Comparison of ENCODE assay signal across 10 cellular contexts in genomic region chr19:36420961-36421748, GRCh38. TPM values are rescaled to one million over a fixed set of nuclear protein-coding genes. Genes with fewer than 3 reads are reported as not detected.
DNase-seq lines count a peak whose midpoint lies in the region; ATAC-seq and TF ChIP-seq lines count a peak whose summit lies in the region.
"Had no signal": no experiment of that assay in that cellular context is flagged by ENCODE, and none has a peak within 500 bp of the region (broad histone marks: within the 10 kb centered on the region; RNA-seq: fewer than 3 reads in every experiment).

No MANE protein-coding gene starts in this region.

- H3K27me3 ChIP-seq in A673 (replicated peaks; ENCODE audit: insufficient read depth, low read depth, low read length, poor library complexity), result peaks cover 16% of the 10 kb centered on the region

- no peak overlapping the region for H3K27ac ChIP-seq in A673 (ENCODE audit: low read depth, low read length, poor library complexity, severe bottlenecking)

- TF ChIP-seq CTCF in A673 (conservative IDR thresholded peaks at IDR 0.05; ENCODE audit: low read depth, low read length) (no peak), osteocyte (IDR thresholded peaks at IDR 0.05) (no peak)

- no TSS peak for BruUV-seq in A673 (replicated peaks; lab: Mats Ljungman, UMichigan)

- no peaks in the 10 kb centered on the region for H3K4me1 ChIP-seq in A673 (ENCODE audit: insufficient read depth, low read length, poor library complexity, severe bottlenecking)

- peaks cover 29 to 34% (median 32%) of the 10 kb centered on the region in 3 donors for H3K27me3 Mint-ChIP-seq in naive B cell
- H3K27me3 Mint-ChIP-seq in osteocyte (ENCODE audit: unreplicated experiment), result no peaks in the 10 kb centered on the region

- H3K4me3 ChIP-seq in A673 (ENCODE audit: low read depth, low read length, poor library complexity, severe bottlenecking), result peak overlapping the region; percentile 30
- H3K4me3 ChIP-seq: GM12878 had no signal

- H3K4me3 Mint-ChIP-seq in naive B cell (peak overlapping the region; percentile 50 to 88 (median 65)), osteocyte (ENCODE audit: unreplicated experiment) (no peak overlapping the region)

- CTCF ChIA-PET in A673 (lab: Charles Lee), result no interaction called here

- ATAC-seq in esophagus mucosa (peak; percentile 24), naive B cell (ENCODE audit: low read depth in 2 of 2) (no peak)
- ATAC-seq: GM12878, left colon had no signal

- peaks cover 0 to 32% (median 9%) of the 10 kb centered on the region in 7 donors for H3K9me3 Mint-ChIP-seq in naive B cell
- H3K9me3 Mint-ChIP-seq in osteocyte (ENCODE audit: unreplicated experiment), result peaks cover 14% of the 10 kb centered on the region

- H3K4me1 Mint-ChIP-seq in naive B cell (peaks cover 11 to 32% (median 31%) of the 10 kb centered on the region in 3 donors), osteocyte (ENCODE audit: unreplicated experiment) (peaks cover 19% of the 10 kb centered on the region)

- no peaks in the 10 kb centered on the region for H3K36me3 ChIP-seq in A673 (ENCODE audit: insufficient read depth, low read length, poor library complexity, severe bottlenecking)

- intact Hi-C loops in A673 (cut with micrococcal nuclease; ENCODE audit: unreplicated experiment), result no loop called here

- peak; percentile 33 for DNase-seq in A673 (ENCODE audit: low spot score)
- peak; percentile 91 for DNase-seq in NCI-H2227 (lab: John Stamatoyannopoulos, UW; ENCODE audit: unreplicated experiment)
- DNase-seq in naive B cell, result no peak
- DNase-seq in GDM1 (lab: John Stamatoyannopoulos, UW), result no peak
- DNase-seq in stimulated activated CD4-positive, alpha-beta T cell treated with anti-CD3 and anti-CD28 coated beads, Interleukin-2, amount 100 ng/mL, for 48 hours, result no peak
- no peak for DNase-seq in osteocyte (ENCODE audit: extremely low spot score, unreplicated experiment)
- no peak for DNase-seq in activated CD4-positive, alpha-beta T cell treated with anti-CD3 and anti-CD28 coated beads for 1 hour
- DNase-seq: left colon had no signal

- POLR2A ChIA-PET in A673 (lab: Charles Lee; ENCODE audit: low non-redundant PET), result no interaction called here

- H3K9me3 ChIP-seq in A673 (ENCODE audit: low read depth, low read length, poor library complexity, severe bottlenecking), result peaks cover 21% of the 10 kb centered on the region

- H3K27ac Mint-ChIP-seq in naive B cell (peak overlapping the region in 1 of 6 donors; percentile 24), osteocyte (ENCODE audit: unreplicated experiment) (no peak overlapping the region)

- H3K36me3 Mint-ChIP-seq in naive B cell, result peaks cover 0 to 6% of the 10 kb centered on the region in 2 donors
- peaks cover 7% of the 10 kb centered on the region for H3K36me3 Mint-ChIP-seq in osteocyte (ENCODE audit: unreplicated experiment)

RNA-seq across cellular contexts. Expression of gene ZFP82, which starts 2.7 kb away (rescaled TPM):
- total RNA-seq in A673 (2021) (13.5 and 14.9 TPM in 2 replicates), esophagus mucosa (0.72 TPM), osteocyte (8.9 TPM in 2 replicates)
- 10 to 100 TPM; 15.8 to 23.7 (median 17.5) TPM for polyA plus RNA-seq in naive B cell (ENCODE audit: low read depth in 6 of 6)

RNA-seq across cellular contexts. Expression of gene ZFP14, which starts 42.2 kb away (rescaled TPM):
- 5.2 and 5.4 TPM in 2 replicates for total RNA-seq in A673 (2021)
- 1.2 TPM for total RNA-seq in esophagus mucosa
- 10 to 100 TPM in 1 of 6 donors, 1 to 10 TPM in 5; 2.9 to 11.6 (median 5.2) TPM for polyA plus RNA-seq in naive B cell (ENCODE audit: low read depth in 6 of 6)
- total RNA-seq in osteocyte, result 6.0 and 6.6 TPM in 2 replicates

Comparison
In these comparisons a context has a peak if more than half of its experiments do, and no peak if none do; other contexts are left out.
1. DNase-seq: peak in A673 (single experiment) and NCI-H2227 (single experiment); none in naive B cell (single experiment), GDM1 (single experiment), stimulated activated CD4-positive, alpha-beta T cell treated with anti-CD3 and anti-CD28 coated beads, Interleukin-2, amount 100 ng/mL, for 48 hours (0 of 2), osteocyte (single experiment) and activated CD4-positive, alpha-beta T cell treated with anti-CD3 and anti-CD28 coated beads for 1 hour (single experiment).